ENCODE assay signal across 10 cellular contexts in the genomic region with DNA sequence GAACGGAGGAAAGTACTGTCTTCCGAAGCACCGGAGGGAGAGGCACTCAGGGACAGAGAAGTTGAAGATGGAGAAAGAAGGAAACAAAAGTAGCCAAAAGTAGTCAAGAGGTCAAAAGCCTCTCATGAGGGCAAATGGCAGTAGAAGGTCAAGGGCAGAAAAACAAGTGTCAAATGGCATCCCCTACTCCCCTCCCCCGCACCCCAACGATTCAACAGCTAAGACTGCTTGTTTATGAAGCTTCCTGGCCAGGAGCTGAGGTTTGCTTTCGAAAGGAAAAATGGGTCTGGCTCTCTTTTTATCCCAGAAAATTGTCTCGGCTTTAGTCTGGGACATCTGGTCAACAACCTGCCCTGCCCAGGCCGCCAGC. TPM values are rescaled to one million over a fixed set of nuclear protein-coding genes. Genes with fewer than 3 reads are reported as not detected.
DNase-seq lines count a peak whose midpoint lies in the region; ATAC-seq lines count a peak whose summit lies in the region.
"Had no signal": no experiment of that assay in that cellular context is flagged by ENCODE, and none has a peak within 500 bp of the region (broad histone marks: within the 10 kb centered on the region; RNA-seq: fewer than 3 reads in every experiment).

No MANE protein-coding gene starts in this region.

- DNase-seq in activated CD4-positive, alpha-beta T cell treated with anti-CD3 and anti-CD28 coated beads, Interleukin-2, amount 10 ng/mL, durations not matched to agents 7 days and 5 days, result no peak
- DNase-seq in activated CD4-positive, alpha-beta T cell treated with anti-CD3 and anti-CD28 coated beads for 4 hours, result no peak
- DNase-seq in amniotic epithelial cell (ENCODE audit: low read depth) (peak; percentile 10), AG08396 (ENCODE audit: low spot score) (no peak)
- DNase-seq: NCI-H1436 treated with DMSO at 0.1 percent for 48 hours; stimulated activated CD8-positive, alpha-beta memory T cell treated with anti-CD3 and anti-CD28 coated beads, Interleukin-4, amount 100 ng/mL, for 48 hours had no signal

- H3K4me3 ChIP-seq in stomach smooth muscle (ENCODE audit: low read length in 2 of 2), result peak overlapping the region; percentile 29 to 71

- H3K27me3 Mint-ChIP-seq in activated CD4-positive, alpha-beta T cell treated with anti-CD3 and anti-CD28 coated beads, Interleukin-2, amount 10 ng/mL, durations not matched to agents 7 days and 5 days, result peaks cover 53% of the 10 kb centered on the region

- H3K27me3 ChIP-seq in layer of hippocampus (ENCODE audit: control insufficient read depth, insufficient read depth, low read length) (peaks cover 24% of the 10 kb centered on the region), stomach smooth muscle (ENCODE audit: control insufficient read depth in 1 of 2, insufficient read depth in 2 of 2, low read length in 2 of 2) (peaks cover 40 to 52% of the 10 kb centered on the region in 2 donors)

- H3K9ac ChIP-seq in stomach smooth muscle (ENCODE audit: low read length in 2 of 2), result no peak overlapping the region

- H3K36me3 Mint-ChIP-seq in activated CD4-positive, alpha-beta T cell treated with anti-CD3 and anti-CD28 coated beads, Interleukin-2, amount 10 ng/mL, durations not matched to agents 7 days and 5 days (ENCODE audit: low read depth), result peaks cover 18% of the 10 kb centered on the region

- POLR2A ChIA-PET in activated CD4-positive, alpha-beta T cell treated with anti-CD3 and anti-CD28 coated beads, Interleukin-2, amount 10 ng/mL, durations not matched to agents 7 days and 5 days (lab: Charles Lee), result no interaction called here

- peak overlapping the region; percentile 46 for H3K4me3 Mint-ChIP-seq in activated CD4-positive, alpha-beta T cell treated with anti-CD3 and anti-CD28 coated beads, Interleukin-2, amount 10 ng/mL, durations not matched to agents 7 days and 5 days

- H3K4me1 Mint-ChIP-seq in activated CD4-positive, alpha-beta T cell treated with anti-CD3 and anti-CD28 coated beads, Interleukin-2, amount 10 ng/mL, durations not matched to agents 7 days and 5 days, result peaks cover 41% of the 10 kb centered on the region

- ATAC-seq in HG03354 (IDR thresholded peaks at IDR 0.05; ENCODE audit: poor library complexity, severe bottlenecking, unreplicated experiment) (no peak), GM21515 (IDR thresholded peaks at IDR 0.05; ENCODE audit: unreplicated experiment) (no peak)

- peaks cover 31% of the 10 kb centered on the region for H3K4me1 ChIP-seq in stomach smooth muscle (ENCODE audit: control insufficient read depth, insufficient read depth, low read length)

- H3K9me3 Mint-ChIP-seq in activated CD4-positive, alpha-beta T cell treated with anti-CD3 and anti-CD28 coated beads, Interleukin-2, amount 10 ng/mL, durations not matched to agents 7 days and 5 days, result no peaks in the 10 kb centered on the region

- CTCF ChIA-PET in activated CD4-positive, alpha-beta T cell treated with anti-CD3 and anti-CD28 coated beads, Interleukin-2, amount 10 ng/mL, durations not matched to agents 7 days and 5 days (lab: Charles Lee), result interaction anchor here (0.7 to 1.8 kb wide), 3 partner anchors 14 to 207 kb away, joined by 3 to 4 read pairs (median 3); no protein-coding TSS in a partner anchor

- H3K27ac ChIP-seq in layer of hippocampus (ENCODE audit: low read depth, low read length) (peak overlapping the region; percentile 71), stomach smooth muscle (ENCODE audit: low read length) (no peak overlapping the region)

- no peaks in the 10 kb centered on the region for H3K9me3 ChIP-seq in stomach smooth muscle (ENCODE audit: control insufficient read depth in 2 of 2, low read length in 2 of 2)

- peak overlapping the region; percentile 3 for H3K27ac Mint-ChIP-seq in activated CD4-positive, alpha-beta T cell treated with anti-CD3 and anti-CD28 coated beads, Interleukin-2, amount 10 ng/mL, durations not matched to agents 7 days and 5 days

- H3K36me3 ChIP-seq in stomach smooth muscle (ENCODE audit: control insufficient read depth in 2 of 2, insufficient read depth in 2 of 2, low read length in 2 of 2), result no peaks in the 10 kb centered on the region

RNA-seq across cellular contexts. Expression of gene TBR1, which starts 2.1 kb away (rescaled TPM):
- not detected for total RNA-seq in activated CD4-positive, alpha-beta T cell treated with anti-CD3 and anti-CD28 coated beads, Interleukin-2, amount 10 ng/mL, durations not matched to agents 7 days and 5 days
